Comparison of ENCODE assay signal across 1 cellular context in the genomic region with DNA sequence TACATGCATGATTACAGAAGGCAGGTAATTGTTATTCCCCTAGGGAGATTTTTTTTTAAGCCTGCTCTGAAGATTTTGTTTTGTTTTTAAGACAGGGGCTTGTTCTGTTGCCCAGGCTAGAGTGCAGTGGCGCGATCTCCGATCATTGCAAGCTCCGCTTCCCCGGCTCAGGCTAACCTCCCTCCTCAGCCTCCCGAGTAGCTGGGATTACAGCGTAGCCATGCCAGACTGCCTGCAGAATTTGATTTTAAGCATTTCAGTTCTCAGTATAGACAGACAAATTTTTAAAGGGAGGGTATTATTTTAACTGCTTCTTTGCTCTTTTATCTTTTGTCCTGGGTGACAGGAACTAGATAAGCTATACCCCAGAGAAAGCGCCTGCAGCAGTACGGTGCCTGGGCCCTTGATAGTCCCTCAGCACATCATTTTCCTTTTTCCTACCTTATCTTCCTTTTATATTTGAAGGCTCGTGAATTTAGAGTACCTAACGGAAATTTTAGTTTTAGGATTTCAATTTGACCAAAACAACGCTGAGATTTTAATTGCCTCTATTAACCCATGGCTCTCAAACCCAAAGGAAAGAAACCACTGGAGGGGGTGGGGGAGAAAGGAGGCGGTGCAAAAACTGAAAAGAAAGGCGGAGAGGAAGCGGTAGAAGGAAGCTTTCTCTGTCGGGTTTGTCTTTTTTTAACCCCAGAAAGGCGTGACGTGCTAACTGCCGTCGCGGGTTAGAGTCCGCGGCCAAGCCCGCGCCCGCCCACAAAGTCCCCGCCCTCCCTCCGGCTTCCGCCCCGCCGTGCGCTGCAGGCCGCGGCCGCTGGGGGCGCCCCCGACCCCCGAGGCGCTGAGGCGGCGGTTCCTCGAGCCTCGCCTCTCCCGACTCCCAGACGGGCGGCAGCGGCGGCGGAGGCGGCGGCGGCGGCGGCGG.
TF ChIP-seq lines count a peak whose summit lies in the region.

A gene (plus strand): TSS at position 886 of the 928 bp plus-strand sequence. CDS start 329 bp downstream, outside the sequence.

TF ChIP-seq in K562, 482 proteins besides CTCF, POLR2A, EP300 and RAD21 (continued from another document and continues in another):
- TF ChIP-seq, protein P1, sequence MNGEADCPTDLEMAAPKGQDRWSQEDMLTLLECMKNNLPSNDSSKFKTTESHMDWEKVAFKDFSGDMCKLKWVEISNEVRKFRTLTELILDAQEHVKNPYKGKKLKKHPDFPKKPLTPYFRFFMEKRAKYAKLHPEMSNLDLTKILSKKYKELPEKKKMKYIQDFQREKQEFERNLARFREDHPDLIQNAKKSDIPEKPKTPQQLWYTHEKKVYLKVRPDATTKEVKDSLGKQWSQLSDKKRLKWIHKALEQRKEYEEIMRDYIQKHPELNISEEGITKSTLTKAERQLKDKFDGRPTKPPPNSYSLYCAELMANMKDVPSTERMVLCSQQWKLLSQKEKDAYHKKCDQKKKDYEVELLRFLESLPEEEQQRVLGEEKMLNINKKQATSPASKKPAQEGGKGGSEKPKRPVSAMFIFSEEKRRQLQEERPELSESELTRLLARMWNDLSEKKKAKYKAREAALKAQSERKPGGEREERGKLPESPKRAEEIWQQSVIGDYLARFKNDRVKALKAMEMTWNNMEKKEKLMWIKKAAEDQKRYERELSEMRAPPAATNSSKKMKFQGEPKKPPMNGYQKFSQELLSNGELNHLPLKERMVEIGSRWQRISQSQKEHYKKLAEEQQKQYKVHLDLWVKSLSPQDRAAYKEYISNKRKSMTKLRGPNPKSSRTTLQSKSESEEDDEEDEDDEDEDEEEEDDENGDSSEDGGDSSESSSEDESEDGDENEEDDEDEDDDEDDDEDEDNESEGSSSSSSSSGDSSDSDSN (IDR thresholded peaks at IDR 0.05; ENCODE audit: borderline replicate concordance in 1 of 2, low read depth in 2 of 2, low read length in 2 of 2), result peak in 1 of 2 experiments; percentile 83; a peak in 3 of 4 replicates
- TF ChIP-seq ARNT (IDR thresholded peaks at IDR 0.05), result peak; percentile 37 to 82; a peak in 1 of 4 replicates
- no peak for TF ChIP-seq YBX1 (IDR thresholded peaks at IDR 0.05)
- no peak for TF ChIP-seq ILK (tag; IDR thresholded peaks at IDR 0.05; ENCODE audit: borderline replicate concordance, low read depth)
- TF ChIP-seq ZNF644 (tag; IDR thresholded peaks at IDR 0.05; ENCODE audit: low read depth), result no peak
- TF ChIP-seq KDM5B (IDR thresholded peaks at IDR 0.05; ENCODE audit: insufficient replicate concordance, low read depth, low read length), result no peak
- no peak for TF ChIP-seq TAF7 (tag; IDR thresholded peaks at IDR 0.05)
- TF ChIP-seq NFXL1 (CRISPR knock-in tag; IDR thresholded peaks at IDR 0.05), result no peak
- TF ChIP-seq FOXK2 (conservative IDR thresholded peaks at IDR 0.05 in 1 of 2, IDR thresholded peaks at IDR 0.05 in 1 of 2; ENCODE audit: low read depth in 2 of 2), result no peak
- TF ChIP-seq PTTG1 (tag; IDR thresholded peaks at IDR 0.05; ENCODE audit: low read depth), result no peak
- no peak for TF ChIP-seq ZNF274 (IDR thresholded peaks at IDR 0.05; ENCODE audit: borderline replicate concordance, low read depth, low read length)
- no peak for TF ChIP-seq KAT8 (IDR thresholded peaks at IDR 0.05; ENCODE audit: low read depth)
- TF ChIP-seq SMC3 (conservative IDR thresholded peaks at IDR 0.05; ENCODE audit: insufficient read depth, low read depth, low read length), result no peak
- TF ChIP-seq ZNF354B (CRISPR knock-in tag; IDR thresholded peaks at IDR 0.05), result no peak
- peak; percentile 46 for TF ChIP-seq CBFA2T2 (conservative IDR thresholded peaks at IDR 0.05)
- TF ChIP-seq ZNF584 (CRISPR knock-in tag; IDR thresholded peaks at IDR 0.05; ENCODE audit: low read depth), result no peak
- TF ChIP-seq GABPB1 (CRISPR knock-in tag; IDR thresholded peaks at IDR 0.05), result peak; percentile 54; the same call in 1 of the 2 replicates
- TF ChIP-seq KDM1A (IDR thresholded peaks at IDR 0.05), result peak; percentile 34; a peak in 3 of 4 replicates
- peak; percentile 22; the same call in 1 of the 2 replicates for TF ChIP-seq EP400 (IDR thresholded peaks at IDR 0.05)
- TF ChIP-seq BCOR (IDR thresholded peaks at IDR 0.05), result peak; percentile 87
- TF ChIP-seq MEF2A (IDR thresholded peaks at IDR 0.05; ENCODE audit: control insufficient read depth, low read depth, low read length), result 0 out of 2 replicates have a peak, but pooled peaks have one; percentile 47
- TF ChIP-seq, protein P2, sequence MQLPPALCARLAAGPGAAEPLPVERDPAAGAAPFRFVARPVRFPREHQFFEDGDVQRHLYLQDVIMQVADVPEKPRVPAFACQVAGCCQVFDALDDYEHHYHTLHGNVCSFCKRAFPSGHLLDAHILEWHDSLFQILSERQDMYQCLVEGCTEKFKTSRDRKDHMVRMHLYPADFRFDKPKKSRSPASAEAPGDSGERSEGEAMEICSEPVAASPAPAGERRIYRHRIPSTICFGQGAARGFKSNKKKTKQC (CRISPR knock-in tag; IDR thresholded peaks at IDR 0.05), result no peak
- TF ChIP-seq ZNF583 (CRISPR knock-in tag; IDR thresholded peaks at IDR 0.05), result no peak
- TF ChIP-seq THRAP3 (IDR thresholded peaks at IDR 0.05; ENCODE audit: borderline replicate concordance), result no peak
- TF ChIP-seq MTA2 (IDR thresholded peaks at IDR 0.05; ENCODE audit: low read depth), result peak; percentile 30; the same call in 1 of the 2 replicates
- TF ChIP-seq YY1 (IDR thresholded peaks at IDR 0.05; ENCODE audit: borderline replicate concordance in 1 of 3, control insufficient read depth in 1 of 3, extremely low read depth in 1 of 3, insufficient read depth in 3 of 3, insufficient read length in 1 of 3, insufficient replicate concordance in 2 of 3, low read depth in 1 of 3, low read length in 2 of 3), result peak in 2 of 3 experiments; percentile 73 to 76
- peak; percentile 53; the same call in 1 of the 2 replicates for TF ChIP-seq ZBTB1 (CRISPR knock-in tag; IDR thresholded peaks at IDR 0.05; ENCODE audit: borderline replicate concordance, low read depth)
- TF ChIP-seq ZNF140 (CRISPR knock-in tag; IDR thresholded peaks at IDR 0.05), result no peak
- TF ChIP-seq, protein P3, sequence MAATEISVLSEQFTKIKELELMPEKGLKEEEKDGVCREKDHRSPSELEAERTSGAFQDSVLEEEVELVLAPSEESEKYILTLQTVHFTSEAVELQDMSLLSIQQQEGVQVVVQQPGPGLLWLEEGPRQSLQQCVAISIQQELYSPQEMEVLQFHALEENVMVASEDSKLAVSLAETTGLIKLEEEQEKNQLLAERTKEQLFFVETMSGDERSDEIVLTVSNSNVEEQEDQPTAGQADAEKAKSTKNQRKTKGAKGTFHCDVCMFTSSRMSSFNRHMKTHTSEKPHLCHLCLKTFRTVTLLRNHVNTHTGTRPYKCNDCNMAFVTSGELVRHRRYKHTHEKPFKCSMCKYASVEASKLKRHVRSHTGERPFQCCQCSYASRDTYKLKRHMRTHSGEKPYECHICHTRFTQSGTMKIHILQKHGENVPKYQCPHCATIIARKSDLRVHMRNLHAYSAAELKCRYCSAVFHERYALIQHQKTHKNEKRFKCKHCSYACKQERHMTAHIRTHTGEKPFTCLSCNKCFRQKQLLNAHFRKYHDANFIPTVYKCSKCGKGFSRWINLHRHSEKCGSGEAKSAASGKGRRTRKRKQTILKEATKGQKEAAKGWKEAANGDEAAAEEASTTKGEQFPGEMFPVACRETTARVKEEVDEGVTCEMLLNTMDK (IDR thresholded peaks at IDR 0.05; ENCODE audit: borderline replicate concordance, insufficient read depth, low read depth, low read length, poor library complexity, severe bottlenecking), result peak; percentile 91
- no peak for TF ChIP-seq BMI1 (IDR thresholded peaks at IDR 0.05; ENCODE audit: low read length)
- TF ChIP-seq LCOR (CRISPR knock-in tag; IDR thresholded peaks at IDR 0.05), result no peak; the same call in 1 of the 2 replicates
- TF ChIP-seq MEF2D (tag; conservative IDR thresholded peaks at IDR 0.05; ENCODE audit: low read depth), result no peak
- TF ChIP-seq, protein P4, sequence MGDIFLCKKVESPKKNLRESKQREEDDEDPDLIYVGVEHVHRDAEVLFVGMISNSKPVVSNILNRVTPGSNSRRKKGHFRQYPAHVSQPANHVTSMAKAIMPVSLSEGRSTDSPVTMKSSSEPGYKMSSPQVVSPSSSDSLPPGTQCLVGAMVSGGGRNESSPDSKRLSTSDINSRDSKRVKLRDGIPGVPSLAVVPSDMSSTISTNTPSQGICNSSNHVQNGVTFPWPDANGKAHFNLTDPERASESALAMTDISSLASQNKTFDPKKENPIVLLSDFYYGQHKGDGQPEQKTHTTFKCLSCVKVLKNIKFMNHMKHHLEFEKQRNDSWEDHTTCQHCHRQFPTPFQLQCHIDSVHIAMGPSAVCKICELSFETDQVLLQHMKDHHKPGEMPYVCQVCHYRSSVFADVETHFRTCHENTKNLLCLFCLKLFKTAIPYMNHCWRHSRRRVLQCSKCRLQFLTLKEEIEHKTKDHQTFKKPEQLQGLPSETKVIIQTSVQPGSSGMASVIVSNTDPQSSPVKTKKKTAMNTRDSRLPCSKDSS (IDR thresholded peaks at IDR 0.05; ENCODE audit: low read depth, partially characterized antibody), result no peak
- no peak for TF ChIP-seq MED1 (CRISPR knock-in tag; IDR thresholded peaks at IDR 0.05; ENCODE audit: borderline replicate concordance)
- no peak for TF ChIP-seq ZNF134 (CRISPR knock-in tag; conservative IDR thresholded peaks at IDR 0.05)
- TF ChIP-seq SMARCA5 (IDR thresholded peaks at IDR 0.05), result peak; percentile 78; the same call in 1 of the 2 replicates
- no peak for TF ChIP-seq XRCC5 (IDR thresholded peaks at IDR 0.05; ENCODE audit: low read depth, low read length)
- peak; percentile 17 for TF ChIP-seq HNRNPLL (IDR thresholded peaks at IDR 0.05; ENCODE audit: low read depth, low read length, poor library complexity, severe bottlenecking)
- TF ChIP-seq, protein P5, sequence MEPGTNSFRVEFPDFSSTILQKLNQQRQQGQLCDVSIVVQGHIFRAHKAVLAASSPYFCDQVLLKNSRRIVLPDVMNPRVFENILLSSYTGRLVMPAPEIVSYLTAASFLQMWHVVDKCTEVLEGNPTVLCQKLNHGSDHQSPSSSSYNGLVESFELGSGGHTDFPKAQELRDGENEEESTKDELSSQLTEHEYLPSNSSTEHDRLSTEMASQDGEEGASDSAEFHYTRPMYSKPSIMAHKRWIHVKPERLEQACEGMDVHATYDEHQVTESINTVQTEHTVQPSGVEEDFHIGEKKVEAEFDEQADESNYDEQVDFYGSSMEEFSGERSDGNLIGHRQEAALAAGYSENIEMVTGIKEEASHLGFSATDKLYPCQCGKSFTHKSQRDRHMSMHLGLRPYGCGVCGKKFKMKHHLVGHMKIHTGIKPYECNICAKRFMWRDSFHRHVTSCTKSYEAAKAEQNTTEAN (CRISPR knock-in tag; IDR thresholded peaks at IDR 0.05), result no peak
- TF ChIP-seq MCM5 (IDR thresholded peaks at IDR 0.05; ENCODE audit: low read depth), result no peak
- no peak for TF ChIP-seq ZFPM2 (CRISPR knock-in tag; IDR thresholded peaks at IDR 0.05)
- no peak for TF ChIP-seq FOXJ2 (tag; IDR thresholded peaks at IDR 0.05)
- TF ChIP-seq STAT5A (IDR thresholded peaks at IDR 0.05; ENCODE audit: borderline replicate concordance, low read length), result no peak
- TF ChIP-seq HDGF (IDR thresholded peaks at IDR 0.05), result no peak
- TF ChIP-seq NFYB (IDR thresholded peaks at IDR 0.05; ENCODE audit: extremely low read depth, insufficient read length), result no peak
- TF ChIP-seq U2AF1 (optimal IDR thresholded peaks at IDR 0.05; ENCODE audit: low read depth, low read length), result peak; percentile 13
- no peak for TF ChIP-seq ARID2 (IDR thresholded peaks at IDR 0.05)
- TF ChIP-seq, protein P6, sequence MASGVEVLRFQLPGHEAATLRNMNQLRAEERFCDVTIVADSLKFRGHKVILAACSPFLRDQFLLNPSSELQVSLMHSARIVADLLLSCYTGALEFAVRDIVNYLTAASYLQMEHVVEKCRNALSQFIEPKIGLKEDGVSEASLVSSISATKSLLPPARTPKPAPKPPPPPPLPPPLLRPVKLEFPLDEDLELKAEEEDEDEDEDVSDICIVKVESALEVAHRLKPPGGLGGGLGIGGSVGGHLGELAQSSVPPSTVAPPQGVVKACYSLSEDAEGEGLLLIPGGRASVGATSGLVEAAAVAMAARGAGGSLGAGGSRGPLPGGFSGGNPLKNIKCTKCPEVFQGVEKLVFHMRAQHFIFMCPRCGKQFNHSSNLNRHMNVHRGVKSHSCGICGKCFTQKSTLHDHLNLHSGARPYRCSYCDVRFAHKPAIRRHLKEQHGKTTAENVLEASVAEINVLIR (CRISPR knock-in tag; IDR thresholded peaks at IDR 0.05), result peak; percentile 62
- TF ChIP-seq DPF2 (IDR thresholded peaks at IDR 0.05), result peak; percentile 85
- no peak for TF ChIP-seq CHD4 (IDR thresholded peaks at IDR 0.05; ENCODE audit: insufficient read depth, insufficient replicate concordance, low read depth, low read length, poor library complexity, severe bottlenecking)
- TF ChIP-seq ADNP (tag; IDR thresholded peaks at IDR 0.05), result peak; percentile 83
- no peak for TF ChIP-seq NR2C1 (IDR thresholded peaks at IDR 0.05)
- TF ChIP-seq NR2C1 (tag; IDR thresholded peaks at IDR 0.05), result 0 out of 2 replicates have a peak, but pooled peaks have one; percentile 12
- TF ChIP-seq ZNF444 (CRISPR knock-in tag; IDR thresholded peaks at IDR 0.05), result no peak
- no peak for TF ChIP-seq ARHGAP35 (IDR thresholded peaks at IDR 0.05; ENCODE audit: partially characterized antibody)
- TF ChIP-seq, protein P7, sequence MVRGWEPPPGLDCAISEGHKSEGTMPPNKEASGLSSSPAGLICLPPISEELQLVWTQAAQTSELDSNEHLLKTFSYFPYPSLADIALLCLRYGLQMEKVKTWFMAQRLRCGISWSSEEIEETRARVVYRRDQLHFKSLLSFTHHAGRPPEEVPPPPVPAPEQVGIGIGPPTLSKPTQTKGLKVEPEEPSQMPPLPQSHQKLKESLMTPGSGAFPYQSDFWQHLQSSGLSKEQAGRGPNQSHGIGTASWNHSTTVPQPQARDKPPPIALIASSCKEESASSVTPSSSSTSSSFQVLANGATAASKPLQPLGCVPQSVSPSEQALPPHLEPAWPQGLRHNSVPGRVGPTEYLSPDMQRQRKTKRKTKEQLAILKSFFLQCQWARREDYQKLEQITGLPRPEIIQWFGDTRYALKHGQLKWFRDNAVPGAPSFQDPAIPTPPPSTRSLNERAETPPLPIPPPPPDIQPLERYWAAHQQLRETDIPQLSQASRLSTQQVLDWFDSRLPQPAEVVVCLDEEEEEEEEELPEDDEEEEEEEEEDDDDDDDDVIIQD (CRISPR knock-in tag; IDR thresholded peaks at IDR 0.05), result no peak
- TF ChIP-seq BRCA1 (IDR thresholded peaks at IDR 0.05), result no peak
- no peak for TF ChIP-seq BRCA1 (CRISPR knock-in tag; IDR thresholded peaks at IDR 0.05)
- TF ChIP-seq MAFF (IDR thresholded peaks at IDR 0.05; ENCODE audit: low read length), result no peak
- peak; percentile 30; the same call in 1 of the 2 replicates for TF ChIP-seq TOE1 (IDR thresholded peaks at IDR 0.05; ENCODE audit: borderline replicate concordance)
- TF ChIP-seq TOE1 (CRISPR knock-in tag; IDR thresholded peaks at IDR 0.05; ENCODE audit: borderline replicate concordance, low read depth), result no peak
- no peak for TF ChIP-seq KLF6 (CRISPR knock-in tag; IDR thresholded peaks at IDR 0.05; ENCODE audit: borderline replicate concordance)
- peak; percentile 36 to 94; a peak in 2 of 4 replicates for TF ChIP-seq NONO (IDR thresholded peaks at IDR 0.05; ENCODE audit: low read depth in 2 of 2, low read length in 1 of 2)
- no peak for TF ChIP-seq HDAC8 (tag; IDR thresholded peaks at IDR 0.05)
- TF ChIP-seq ZNF436 (CRISPR knock-in tag; IDR thresholded peaks at IDR 0.05), result no peak
- TF ChIP-seq RUNX1 (IDR thresholded peaks at IDR 0.05; ENCODE audit: low read depth), result no peak
- no peak for TF ChIP-seq PHB2 (IDR thresholded peaks at IDR 0.05; ENCODE audit: low read depth)
